Comparison of ENCODE assay signal across 13 cellular contexts in genomic region chrX:9913041-9913440, GRCh38. TPM values are rescaled to one million over a fixed set of nuclear protein-coding genes. Genes with fewer than 3 reads are reported as not detected.
A peak's percentile ranks its signal among the peaks of the same experiment; 100 is the strongest.
DNase-seq lines count a peak whose midpoint lies in the region; ATAC-seq and TF ChIP-seq lines count a peak whose summit lies in the region.
"Had no signal": no experiment of that assay in that cellular context is flagged by ENCODE, and none has a peak within 500 bp of the region (broad histone marks: within the 10 kb centered on the region; RNA-seq: fewer than 3 reads in every experiment).

No MANE protein-coding gene starts in this region.

- BruUV-seq in PC-3 (replicated peaks; lab: Mats Ljungman, UMichigan) = no TSS peak

- H3K9me3 Mint-ChIP-seq in neural crest cell = no peaks in the 10 kb centered on the region

- no peaks in the 10 kb centered on the region for H3K9me2 ChIP-seq in PC-3 (replicated peaks; ENCODE audit: low read length)

- no peak overlapping the region for H3K27ac Mint-ChIP-seq in neural crest cell (ENCODE audit: unreplicated experiment)
- H3K27ac Mint-ChIP-seq: activated naive CD8-positive, alpha-beta T cell had no signal

- no peaks in the 10 kb centered on the region for H3K27me3 ChIP-seq in PC-3 (ENCODE audit: low read length)
- H3K27me3 ChIP-seq: transverse colon had no signal

- no peak overlapping the region for H2AFZ ChIP-seq in PC-3 (ENCODE audit: low read length)

- peak overlapping the region; percentile 77 for H3K4me3 Mint-ChIP-seq in neural crest cell
- H3K4me3 Mint-ChIP-seq: activated naive CD8-positive, alpha-beta T cell had no signal

- intact Hi-C loops in PC-3 (cut with micrococcal nuclease) = no loop called here

- H3K27ac ChIP-seq in PC-3 (ENCODE audit: low read length) = peak overlapping the region; percentile 7
- H3K27ac ChIP-seq: coronary artery, transverse colon had no signal

- H3K4me2 ChIP-seq in PC-3 (ENCODE audit: low read length) = peak overlapping the region; percentile 56

- CTCF ChIA-PET in PC-3 (lab: Charles Lee) = interaction anchor here (0.6 kb wide), 1 partner anchor 213 kb away, joined by 3 read pairs; no protein-coding TSS in a partner anchor

- H4K20me1 ChIP-seq in PC-3 (ENCODE audit: low read length) = no peaks in the 10 kb centered on the region

- peak overlapping the region; percentile 33; the same call in 1 of the 2 replicates for H3K4me3 ChIP-seq in PC-3 (ENCODE audit: low read length)
- H3K4me3 ChIP-seq in choroid plexus epithelial cell (ENCODE audit: low read depth, low read length) = no peak overlapping the region
- H3K4me3 ChIP-seq: coronary artery, transverse colon had no signal

- H3K27me3 Mint-ChIP-seq in neural crest cell (ENCODE audit: low read depth) = no peaks in the 10 kb centered on the region

- no peak overlapping the region for H3K9ac ChIP-seq in PC-3 (ENCODE audit: low read length)

- peaks cover 3% of the 10 kb centered on the region for H3K36me3 Mint-ChIP-seq in neural crest cell (ENCODE audit: low read depth)
- H3K36me3 Mint-ChIP-seq: activated naive CD8-positive, alpha-beta T cell had no signal

- no peak for TF ChIP-seq CTCF in PC-3 (conservative IDR thresholded peaks at IDR 0.05; ENCODE audit: low read depth, low read length)
- TF ChIP-seq CTCF in choroid plexus epithelial cell (conservative IDR thresholded peaks at IDR 0.05; ENCODE audit: low read depth, low read length) = no peak
- TF ChIP-seq CTCF in neural crest cell (conservative IDR thresholded peaks at IDR 0.05) = no peak

- peaks cover 33% of the 10 kb centered on the region for H3K4me1 Mint-ChIP-seq in neural crest cell

- POLR2A ChIA-PET in PC-3 (lab: Charles Lee; ENCODE audit: unreplicated experiment) = no interaction called here

- peaks cover 44% of the 10 kb centered on the region for H3K4me1 ChIP-seq in PC-3 (ENCODE audit: insufficient read depth, low read length)
- H3K4me1 ChIP-seq: transverse colon had no signal

- no peaks in the 10 kb centered on the region for H3F3A ChIP-seq in PC-3 (ENCODE audit: low read length, unreplicated experiment)

- in situ Hi-C loops in G401 (cut with HindIII; ENCODE audit: low sequenced_read_pairs) = no loop called here

- no peaks in the 10 kb centered on the region for H3K9me3 ChIP-seq in PC-3 (ENCODE audit: low read length)
- H3K9me3 ChIP-seq: transverse colon had no signal

- DNase-seq in G401 (ENCODE audit: low spot score) (peak; percentile 38), PC-3 (peak; percentile 77), choroid plexus epithelial cell (ENCODE audit: low read depth) (peak; percentile 43), neural crest cell (ENCODE audit: low read depth, low spot score) (no peak), DMS114 treated with DMSO at 0.1 percent for 48 hours (lab: John Stamatoyannopoulos, UW; ENCODE audit: unreplicated experiment) (no peak)
- DNase-seq in activated naive CD4-positive, alpha-beta T cell treated with Interleukin-2 at 50 U/mL for 16 hours = no peak
- DNase-seq in stimulated activated CD4-positive, alpha-beta T cell treated with anti-CD3 and anti-CD28 coated beads, Interleukin-2, amount 100 ng/mL, for 24 hours = no peak
- DNase-seq: DND-41, midbrain, transverse colon had no signal

- no peaks in the 10 kb centered on the region for H3K36me3 ChIP-seq in PC-3 (ENCODE audit: low read depth, low read length)
- H3K36me3 ChIP-seq: transverse colon had no signal

- ATAC-seq in PC-3 (peak; percentile 53), GM21723 (IDR thresholded peaks at IDR 0.05; ENCODE audit: unreplicated experiment) (no peak)

- H3K79me2 ChIP-seq in PC-3 (ENCODE audit: low read length) = peaks cover 4% of the 10 kb centered on the region; the same call in 1 of the 2 replicates

RNA-seq across cellular contexts. Expression of gene CLDN34, which starts 54.1 kb away (rescaled TPM):
- not detected in 2 replicates for total RNA-seq in G401 (2014; rRNA removed; shearing (Covaris generic))
- 0.66 TPM in 1 of 2 replicates, not detected in the other for total RNA-seq in PC-3 (2014; rRNA removed)
- total RNA-seq in neural crest cell = 0.30 and 0.33 TPM in 2 replicates

Comparison
In these comparisons a context has a peak if more than half of its experiments do, and no peak if none do; other contexts are left out.
1. DNase-seq: peak in G401 (single experiment), PC-3 (single experiment) and choroid plexus epithelial cell (single experiment); none in neural crest cell (single experiment), activated naive CD4-positive, alpha-beta T cell treated with Interleukin-2 at 50 U/mL for 16 hours (single experiment), stimulated activated CD4-positive, alpha-beta T cell treated with anti-CD3 and anti-CD28 coated beads, Interleukin-2, amount 100 ng/mL, for 24 hours (0 of 2) and DMS114 treated with DMSO at 0.1 percent for 48 hours (single experiment).